Comparison of ENCODE assay signal across 1 cellular context in genomic region chr1:19651141-19651737, GRCh38.
TF ChIP-seq lines count a peak whose summit lies in the region.

No MANE protein-coding gene starts in this region.

TF ChIP-seq in HepG2, 621 proteins besides CTCF, POLR2A, EP300 and RAD21 (continued from another document and continues in another):
- TF ChIP-seq THAP9 (CRISPR knock-in tag; IDR thresholded peaks at IDR 0.05; ENCODE audit: borderline replicate concordance) (no peak), HIC2 (CRISPR knock-in tag; IDR thresholded peaks at IDR 0.05; ENCODE audit: low read depth) (no peak), ZNF770 (CRISPR knock-in tag; IDR thresholded peaks at IDR 0.05) (peak; percentile 39; the same call in 1 of the 2 replicates), HMGXB4 (CRISPR knock-in tag; IDR thresholded peaks at IDR 0.05; ENCODE audit: borderline replicate concordance in 1 of 2, low read depth in 1 of 2) (peak in 1 of 2 experiments; percentile 32; a peak in 1 of 4 replicates), CREB1 (IDR thresholded peaks at IDR 0.05) (no peak), CREB1 (CRISPR knock-in tag; IDR thresholded peaks at IDR 0.05) (0 out of 2 replicates have a peak, but pooled peaks have one; percentile 24), CSRNP1 (CRISPR knock-in tag; IDR thresholded peaks at IDR 0.05) (peak; percentile 31; the same call in 1 of the 2 replicates), ZNF350 (CRISPR knock-in tag; IDR thresholded peaks at IDR 0.05; ENCODE audit: borderline replicate concordance, low read depth) (0 out of 2 replicates have a peak, but pooled peaks have one; percentile 21), MAZ (IDR thresholded peaks at IDR 0.05; ENCODE audit: borderline replicate concordance, low read depth, low read length) (no peak), MAZ (CRISPR knock-in tag; IDR thresholded peaks at IDR 0.05; ENCODE audit: low read depth) (0 out of 2 replicates have a peak, but pooled peaks have one; percentile 27), ZNF333 (CRISPR knock-in tag; IDR thresholded peaks at IDR 0.05; ENCODE audit: borderline replicate concordance) (no peak), MXD3 (CRISPR knock-in tag; IDR thresholded peaks at IDR 0.05) (peak; percentile 57; the same call in 1 of the 2 replicates), ZNF614 (CRISPR knock-in tag; IDR thresholded peaks at IDR 0.05; ENCODE audit: borderline replicate concordance) (0 out of 2 replicates have a peak, but pooled peaks have one; percentile 45), IRF2 (CRISPR knock-in tag; IDR thresholded peaks at IDR 0.05) (0 out of 2 replicates have a peak, but pooled peaks have one; percentile 46), ZNF512B (CRISPR knock-in tag; IDR thresholded peaks at IDR 0.05; ENCODE audit: borderline replicate concordance) (no peak), RXRA (CRISPR knock-in tag; IDR thresholded peaks at IDR 0.05) (peak; percentile 16; the same call in 1 of the 2 replicates), FOXK1 (CRISPR knock-in tag; IDR thresholded peaks at IDR 0.05; ENCODE audit: borderline replicate concordance, low read depth) (peak; percentile 38; the same call in 1 of the 2 replicates), ZNF207 (IDR thresholded peaks at IDR 0.05; ENCODE audit: borderline replicate concordance) (no peak), KMT2A (CRISPR knock-in tag; IDR thresholded peaks at IDR 0.05) (0 out of 2 replicates have a peak, but pooled peaks have one; percentile 46), XRCC5 (optimal IDR thresholded peaks at IDR 0.05; ENCODE audit: low read length) (peak; percentile 28), KLF16 (CRISPR knock-in tag; IDR thresholded peaks at IDR 0.05) (0 out of 4 replicates have a peak, but pooled peaks of 1 of the 2 experiments have one; percentile 35), MAX (IDR thresholded peaks at IDR 0.05) (peak; percentile 42; the same call in 1 of the 2 replicates), ZNF124 (CRISPR knock-in tag; IDR thresholded peaks at IDR 0.05) (0 out of 2 replicates have a peak, but pooled peaks have one; percentile 63), GABPB1 (CRISPR knock-in tag; IDR thresholded peaks at IDR 0.05) (0 out of 2 replicates have a peak, but pooled peaks have one; percentile 26), REPIN1 (CRISPR knock-in tag; IDR thresholded peaks at IDR 0.05; ENCODE audit: borderline replicate concordance, low read depth) (peak; percentile 23; the same call in 1 of the 2 replicates), NR2F2 (IDR thresholded peaks at IDR 0.05; ENCODE audit: borderline replicate concordance, low read depth) (no peak), TFDP1 (CRISPR knock-in tag; IDR thresholded peaks at IDR 0.05; ENCODE audit: borderline replicate concordance) (0 out of 2 replicates have a peak, but pooled peaks have one; percentile 20), STAG1 (CRISPR knock-in tag; IDR thresholded peaks at IDR 0.05) (peak; percentile 96), HMGXB3 (CRISPR knock-in tag; IDR thresholded peaks at IDR 0.05; ENCODE audit: borderline replicate concordance) (0 out of 2 replicates have a peak, but pooled peaks have one; percentile 29), SMC3 (IDR thresholded peaks at IDR 0.05; ENCODE audit: low read length) (peak; percentile 79), CBX5 (CRISPR knock-in tag; IDR thresholded peaks at IDR 0.05; ENCODE audit: borderline replicate concordance) (peak; percentile 56; the same call in 1 of the 2 replicates), ZNF605 (CRISPR knock-in tag; IDR thresholded peaks at IDR 0.05) (peak; percentile 50; the same call in 1 of the 2 replicates)
